In genomic region chr14:91503000-91503504, GRCh38 we compare ENCODE assay signal across 1 cellular context.
A peak's percentile ranks its signal among the peaks of the same experiment; 100 is the strongest.
TF ChIP-seq lines count a peak whose summit lies in the region.

No MANE protein-coding gene starts in this region.

TF ChIP-seq in HEK293, 187 proteins besides CTCF, POLR2A, EP300 and RAD21:
- TF ChIP-seq ZNF121 (tag by site-specific recombination; IDR thresholded peaks at IDR 0.05) = peak; percentile 76
- TF ChIP-seq ZNF146 (tag by site-specific recombination; IDR thresholded peaks at IDR 0.05) = no peak
- peak; percentile 89 for TF ChIP-seq ZBTB17 (tag by site-specific recombination; IDR thresholded peaks at IDR 0.05)
- no peak for TF ChIP-seq ZNF184 (tag by site-specific recombination; IDR thresholded peaks at IDR 0.05)
